Comparison of ENCODE assay signal across 19 cellular contexts in genomic region chr12:52248541-52249035, GRCh38. TPM values are rescaled to one million over a fixed set of nuclear protein-coding genes. Genes with fewer than 3 reads are reported as not detected.
DNase-seq lines count a peak whose midpoint lies in the region; ATAC-seq, FAIRE-seq and TF ChIP-seq lines count a peak whose summit lies in the region.
"Had no signal": no experiment of that assay in that cellular context is flagged by ENCODE, and none has a peak within 500 bp of the region (broad histone marks: within the 10 kb centered on the region; RNA-seq: fewer than 3 reads in every experiment).

No MANE protein-coding gene starts in this region.

- H3K4me3 ChIP-seq in A549, result no peak overlapping the region
- no peak overlapping the region for H3K4me3 ChIP-seq in MM.1S (ENCODE audit: low read length)
- H3K4me3 ChIP-seq in gastroesophageal sphincter, result no peak overlapping the region
- no peak overlapping the region for H3K4me3 ChIP-seq in prostate gland
- no peak overlapping the region for H3K4me3 ChIP-seq in Caco-2 (ENCODE audit: low read depth, low read length)
- no peak overlapping the region for H3K4me3 ChIP-seq in brain microvascular endothelial cell (ENCODE audit: low read depth, low read length)

- no peak overlapping the region for H3K27ac Mint-ChIP-seq in Caco-2 (ENCODE audit: unreplicated experiment)
- H3K27ac Mint-ChIP-seq: T-cell had no signal

- no peaks in the 10 kb centered on the region for H3F3A ChIP-seq in MM.1S (ENCODE audit: insufficient read depth, low read length)

- H3K27ac ChIP-seq in A549, result peak overlapping the region; percentile 92 to 97
- H3K27ac ChIP-seq in MM.1S (ENCODE audit: low read length), result no peak overlapping the region
- H3K27ac ChIP-seq in gastroesophageal sphincter, result peak overlapping the region in 3 of 4 donors; percentile 5 to 76 (median 64)
- peak overlapping the region; percentile 71 to 87 for H3K27ac ChIP-seq in prostate gland
- no peak overlapping the region for H3K27ac ChIP-seq in brain microvascular endothelial cell

- FAIRE-seq in A549 (lab: Jason Lieb, UNC) (no peak), urothelium cell line (lab: Jason Lieb, UNC) (no peak)
- FAIRE-seq: small intestine had no signal

- no TSS peak for BruUV-seq in Caco-2 (replicated peaks; lab: Mats Ljungman, UMichigan)

- no peak overlapping the region for H3K4me3 Mint-ChIP-seq in Caco-2 (ENCODE audit: unreplicated experiment)
- H3K4me3 Mint-ChIP-seq: T-cell had no signal

- H3K79me2 ChIP-seq in MM.1S (ENCODE audit: low read length), result no peaks in the 10 kb centered on the region

- no peak for TF ChIP-seq EP300 in A549 (IDR thresholded peaks at IDR 0.05)
- TF ChIP-seq EP300 in gastroesophageal sphincter (IDR thresholded peaks at IDR 0.05), result no peak

- H3K9me3 ChIP-seq in A549 (no peaks in the 10 kb centered on the region), MM.1S (replicated peaks; ENCODE audit: insufficient read depth, low read length) (no peaks in the 10 kb centered on the region), gastroesophageal sphincter (no peaks in the 10 kb centered on the region), prostate gland (no peaks in the 10 kb centered on the region), Caco-2 (no peaks in the 10 kb centered on the region)

- H3K36me3 Mint-ChIP-seq in Caco-2 (ENCODE audit: insufficient read depth, unreplicated experiment), result peaks cover 9% of the 10 kb centered on the region
- H3K36me3 Mint-ChIP-seq: T-cell had no signal

- no peak overlapping the region for H2AFZ ChIP-seq in MM.1S (ENCODE audit: low read length)

- H3K4me1 Mint-ChIP-seq in Caco-2 (ENCODE audit: low read depth, unreplicated experiment), result peaks cover 28% of the 10 kb centered on the region

- DNase-seq in A549 (ENCODE audit: low read depth in 1 of 2, low spot score in 1 of 2), result no peak
- DNase-seq in MM.1S, result no peak
- no peak for DNase-seq in prostate gland (ENCODE audit: low spot score)
- DNase-seq in GM20000 (ENCODE audit: low spot score), result no peak
- DNase-seq in urothelium cell line (ENCODE audit: low spot score), result no peak
- DNase-seq in Caco-2, result no peak
- no peak for DNase-seq in brain microvascular endothelial cell
- DNase-seq: dermis blood vessel endothelial cell; GOT3; KG1; NCI-H1694 treated with DMSO at 0.1 percent for 48 hours; NCI-H510A treated with DMSO at 0.1 percent for 48 hours; small intestine; stimulated activated naive CD4-positive, alpha-beta T cell treated with Interleukin-2 at 50 U/mL for 16 hours; T-cell had no signal

- no peaks in the 10 kb centered on the region for H3K9me3 Mint-ChIP-seq in Caco-2 (ENCODE audit: unreplicated experiment)
- H3K9me3 Mint-ChIP-seq: T-cell had no signal

- 73% methylated on average over 13 of the region's 13 CpGs for WGBS in A549 (ENCODE audit: missing lambda C conversion rate)
- WGBS in gastroesophageal sphincter (ENCODE audit: low coverage in 1 of 2), 2 donors, result 93% methylated on average over 4 of the region's 13 CpGs; no CpG with 5 or more reads in 1 of the 2 donors
- WGBS in prostate gland, result 85% methylated on average over 13 of the region's 13 CpGs

- in situ Hi-C loops in brain microvascular endothelial cell (cut with HindIII; ENCODE audit: low pct_ligation_motif_present, low sequenced_read_pairs), result no loop called here

- no peak for TF ChIP-seq POLR2A in A549 (IDR thresholded peaks at IDR 0.05; ENCODE audit: low read length)
- TF ChIP-seq POLR2A in gastroesophageal sphincter (IDR thresholded peaks at IDR 0.05), result no peak
- no peak for TF ChIP-seq POLR2A in prostate gland (IDR thresholded peaks at IDR 0.05)

- no peaks in the 10 kb centered on the region for H3K9me2 ChIP-seq in MM.1S (replicated peaks; ENCODE audit: insufficient read depth, low read length)

- POLR2A ChIA-PET in A549 (lab: Yijun Ruan, JAX), result interaction anchor here (0.7 to 18.5 kb wide), 8 partner anchors 16 to 631 kb away, joined by 3 to 383 read pairs (median 7); partner anchors contain the start of genes KRT7 and KRT86
- POLR2A ChIA-PET in Caco-2 (lab: Charles Lee), result no interaction called here

- no peaks in the 10 kb centered on the region for H4K20me1 ChIP-seq in MM.1S (ENCODE audit: insufficient read depth, low read length)

- TF ChIP-seq CTCF in A549 (IDR thresholded peaks at IDR 0.05), result no peak
- TF ChIP-seq CTCF in MM.1S (IDR thresholded peaks at IDR 0.05; ENCODE audit: low read length), result no peak
- no peak for TF ChIP-seq CTCF in gastroesophageal sphincter (IDR thresholded peaks at IDR 0.05)
- no peak for TF ChIP-seq CTCF in prostate gland (IDR thresholded peaks at IDR 0.05)
- TF ChIP-seq CTCF in GM20000 (IDR thresholded peaks at IDR 0.05; ENCODE audit: extremely low read depth, missing control alignments), result no peak
- TF ChIP-seq CTCF in Caco-2 (IDR thresholded peaks at IDR 0.05; ENCODE audit: insufficient read depth in 1 of 2, low read depth in 1 of 2, low read length in 1 of 2, severe bottlenecking in 1 of 2, unreplicated experiment in 1 of 2), result no peak
- no peak for TF ChIP-seq CTCF in brain microvascular endothelial cell (IDR thresholded peaks at IDR 0.05; ENCODE audit: low read depth, low read length, missing control alignments)

- no peak for TF ChIP-seq RAD21 in A549 (conservative IDR thresholded peaks at IDR 0.05 in 1 of 2, IDR thresholded peaks at IDR 0.05 in 1 of 2)

- H3K27me3 Mint-ChIP-seq in Caco-2 (ENCODE audit: insufficient read depth, unreplicated experiment), result peaks cover 2% of the 10 kb centered on the region

- H3K27me3 ChIP-seq in MM.1S (replicated peaks; ENCODE audit: insufficient read depth, low read length), result peaks cover 6% of the 10 kb centered on the region
- H3K27me3 ChIP-seq in gastroesophageal sphincter, result peaks cover 20% of the 10 kb centered on the region
- H3K27me3 ChIP-seq in prostate gland (replicated peaks; ENCODE audit: insufficient read depth), result no peaks in the 10 kb centered on the region
- no peaks in the 10 kb centered on the region for H3K27me3 ChIP-seq in Caco-2 (replicated peaks; ENCODE audit: control insufficient read depth, insufficient read depth, low read length)
- no peaks in the 10 kb centered on the region for H3K27me3 ChIP-seq in brain microvascular endothelial cell (replicated peaks)

- H3K4me1 ChIP-seq in A549 (peaks cover 96% of the 10 kb centered on the region), MM.1S (ENCODE audit: low read length) (peaks cover 5% of the 10 kb centered on the region; the same call in 1 of the 2 replicates), gastroesophageal sphincter (peaks cover 0 to 44% (median 14%) of the 10 kb centered on the region in 3 donors), prostate gland (replicated peaks) (peaks cover 13% of the 10 kb centered on the region), Caco-2 (peaks cover 18% of the 10 kb centered on the region)

- CTCF ChIA-PET in A549 (lab: Yijun Ruan, JAX) (interaction anchor here (0.6 to 14.8 kb wide), 12 partner anchors 13 to 631 kb away, joined by 3 to 321 read pairs (median 4); partner anchors contain the start of genes KRT7 and KRT86), Caco-2 (lab: Charles Lee) (no interaction called here)

- H3K9ac ChIP-seq in MM.1S (ENCODE audit: low read length), result no peak overlapping the region

- H3K36me3 ChIP-seq in MM.1S (replicated peaks; ENCODE audit: insufficient read depth, low read length) (no peaks in the 10 kb centered on the region), gastroesophageal sphincter (no peaks in the 10 kb centered on the region), prostate gland (no peaks in the 10 kb centered on the region), Caco-2 (ENCODE audit: control insufficient read depth, insufficient read depth, low read length) (no peaks in the 10 kb centered on the region), brain microvascular endothelial cell (replicated peaks) (no peaks in the 10 kb centered on the region)

- peak overlapping the region; percentile 99 for H3K4me2 ChIP-seq in A549
- H3K4me2 ChIP-seq in MM.1S (ENCODE audit: low read depth, low read length), result peak overlapping the region; percentile 16; the same call in 1 of the 2 replicates

- ATAC-seq in A549 (peak; percentile 0; a peak in 2 of 6 replicates), gastroesophageal sphincter (no peak)
- ATAC-seq: activated CD4-positive, CD25-positive, alpha-beta regulatory T cell treated with anti-CD3 and anti-CD28 coated beads, Interleukin-2, amount 50 U/mL, for 24 hours; T-cell had no signal

- intact Hi-C loops in prostate gland (cut with DNase I) (no loop called here), Caco-2 (cut with micrococcal nuclease; ENCODE audit: unreplicated experiment) (no loop called here)

RNA-seq across cellular contexts. Expression of gene KRT7, which starts 15.5 kb away (rescaled TPM):
- polyA plus RNA-seq in A549 (2011; rRNA removed), result 2,033 and 2,623 TPM in 2 replicates
- polyA plus RNA-seq in A549 (2012; cell fraction: cytosol; rRNA removed), result 5,680 and 6,103 TPM in 2 replicates
- polyA plus RNA-seq in A549 (2012; cell fraction: nucleus; rRNA removed), result 6,979 and 9,418 TPM in 2 replicates
- 3,055 to 3,652 TPM (median 3,189 TPM) in 3 replicates for polyA plus RNA-seq in A549 (2017; fragmentation: RNase III; extraction: RNeasy Plus Mini Kit Qiagen cat#74134 plus additional on column Dnase treatment)
- polyA minus RNA-seq in A549 (2011; rRNA and poly(A)+ RNA removed), result 2,472 and 2,922 TPM in 2 replicates
- total RNA-seq in gastroesophageal sphincter, result 10 to 100 TPM in 1 of 4 donors, 1 to 10 TPM in 2, under 1 TPM in 1; 0.47 to 78.7 (median 4.3) TPM
- 100 to 1,000 TPM in 1 of 2 donors, 10 to 100 TPM in 1; 53.1 to 151 TPM for total RNA-seq in prostate gland
- total RNA-seq in Caco-2 (2022), result 13.9 and 19.9 TPM in 2 replicates
- polyA plus RNA-seq: neural cell had no signal

RNA-seq across cellular contexts. Expression of gene KRT86, which starts 25.9 kb away (rescaled TPM):
- 23.5 and 43.0 TPM in 2 replicates for polyA plus RNA-seq in A549 (2011; rRNA removed)
- 10.6 and 13.1 TPM in 2 replicates for polyA plus RNA-seq in A549 (2012; cell fraction: cytosol; rRNA removed)
- 73.1 and 148 TPM in 2 replicates for polyA plus RNA-seq in A549 (2012; cell fraction: nucleus; rRNA removed)
- polyA plus RNA-seq in A549 (2017; fragmentation: RNase III; extraction: RNeasy Plus Mini Kit Qiagen cat#74134 plus additional on column Dnase treatment), result 331 to 441 TPM (median 378 TPM) in 3 replicates
- 4.4 and 5.3 TPM in 2 replicates for polyA minus RNA-seq in A549 (2011; rRNA and poly(A)+ RNA removed)
- total RNA-seq in gastroesophageal sphincter, result 1 to 10 TPM in 1 of 4 donors, not detected in 3; 1.7 TPM
- under 1 TPM; 0.27 to 0.85 TPM for total RNA-seq in prostate gland
- not detected in 2 replicates for total RNA-seq in Caco-2 (2022)
- total RNA-seq: dermis blood vessel endothelial cell, left lobe of liver had no signal
- polyA plus RNA-seq: neural cell had no signal

RNA-seq across cellular contexts. Expression of gene KRT81, which starts 42.7 kb away (rescaled TPM):
- polyA plus RNA-seq in A549 (2011; rRNA removed) (1,799 and 1,935 TPM in 2 replicates), A549 (2017; fragmentation: RNase III; extraction: RNeasy Plus Mini Kit Qiagen cat#74134 plus additional on column Dnase treatment) (3,419 to 3,643 TPM (median 3,445 TPM) in 3 replicates)
- polyA plus RNA-seq in A549 (2012; cell fraction: cytosol; rRNA removed), result 4,307 and 4,853 TPM in 2 replicates
- 4,173 and 4,472 TPM in 2 replicates for polyA plus RNA-seq in A549 (2012; cell fraction: nucleus; rRNA removed)
- polyA minus RNA-seq in A549 (2011; rRNA and poly(A)+ RNA removed), result 632 and 835 TPM in 2 replicates
- total RNA-seq in gastroesophageal sphincter (under 1 TPM in 1 of 4 donors, not detected in 3; 0.27 TPM), prostate gland (1 to 10 TPM in 1 of 2 donors, not detected in 1; 1.7 TPM), Caco-2 (2022) (0.28 and 0.45 TPM in 2 replicates)
- total RNA-seq: dermis blood vessel endothelial cell had no signal
- polyA plus RNA-seq: neural cell, small intestine had no signal

RNA-seq across cellular contexts. Expression of gene KRT80, which starts 56.8 kb away (rescaled TPM):
- 59.8 and 63.1 TPM in 2 replicates for polyA plus RNA-seq in A549 (2011; rRNA removed)
- polyA plus RNA-seq in A549 (2012; cell fraction: cytosol; rRNA removed), result 62.9 and 86.5 TPM in 2 replicates
- 87.4 and 102 TPM in 2 replicates for polyA plus RNA-seq in A549 (2012; cell fraction: nucleus; rRNA removed)
- 38.3 to 56.4 TPM (median 46.0 TPM) in 3 replicates for polyA plus RNA-seq in A549 (2017; fragmentation: RNase III; extraction: RNeasy Plus Mini Kit Qiagen cat#74134 plus additional on column Dnase treatment)
- 76.5 and 77.5 TPM in 2 replicates for polyA minus RNA-seq in A549 (2011; rRNA and poly(A)+ RNA removed)
- total RNA-seq in gastroesophageal sphincter, result under 1 TPM in 3 of 4 donors, not detected in 1; 0.16 to 0.54 (median 0.31) TPM
- 1 to 10 TPM; 1.9 to 3.7 TPM for total RNA-seq in prostate gland
- total RNA-seq in Caco-2 (2022), result 0.26 and 0.29 TPM in 2 replicates
- polyA plus RNA-seq: neural cell had no signal

Comparison
In these comparisons a context has a peak if more than half of its experiments do, and no peak if none do; other contexts are left out.
1. H3K27ac ChIP-seq: peak in A549 (2 of 2), gastroesophageal sphincter (3 of 4) and prostate gland (2 of 2); none in MM.1S (single experiment) and brain microvascular endothelial cell (single experiment).